ENCODE assay signal across 10 cellular contexts in genomic region chr9:125674981-125675973, GRCh38. TPM values are rescaled to one million over a fixed set of nuclear protein-coding genes. Genes with fewer than 3 reads are reported as not detected.
DNase-seq lines count a peak whose midpoint lies in the region; ATAC-seq, FAIRE-seq and TF ChIP-seq lines count a peak whose summit lies in the region.
"Had no signal": no experiment of that assay in that cellular context is flagged by ENCODE, and none has a peak within 500 bp of the region (broad histone marks: within the 10 kb centered on the region; RNA-seq: fewer than 3 reads in every experiment).

No MANE protein-coding gene starts in this region.

- H3K9me3 ChIP-seq in pancreas, result no peaks in the 10 kb centered on the region

- TF ChIP-seq CTCF in pancreas (IDR thresholded peaks at IDR 0.05), result no peak

- peak; percentile 98 for FAIRE-seq in RCC 7860 (lab: Jason Lieb, UNC)
- no peak for FAIRE-seq in pancreas (lab: Jason Lieb, UNC)

- H3K36me3 ChIP-seq in pancreas, result no peaks in the 10 kb centered on the region

- DNase-seq in EH (ENCODE audit: low read depth) (peak; percentile 90), RCC 7860 (ENCODE audit: low spot score) (peak; percentile 97), fibroblast of gingiva (ENCODE audit: low read depth) (peak; percentile 53), pancreas (no peak), middle frontal gyrus (ENCODE audit: extremely low spot score, low spot score) (no peak), UCSD-AML1 (lab: John Stamatoyannopoulos, UW; ENCODE audit: unreplicated experiment) (no peak)
- DNase-seq in stimulated activated naive CD4-positive, alpha-beta T cell treated with Interleukin-2 at 50 U/mL for 16 hours (lab: John Stamatoyannopoulos, UW), result no peak
- DNase-seq: activated effector memory CD4-positive, alpha-beta T cell treated with anti-CD3 and anti-CD28 coated beads, Interleukin-2, amount 50 U/mL, for 16 hours; SHP77 had no signal

- H3K27me3 ChIP-seq in pancreas, result no peaks in the 10 kb centered on the region

- H3K4me3 ChIP-seq in pancreas, result no peak overlapping the region

- ATAC-seq in pancreas, result peak; percentile 53 to 95 (median 78)
- no peak for ATAC-seq in HG02970 (IDR thresholded peaks at IDR 0.05; ENCODE audit: low FRiP score, unreplicated experiment)

- 53 to 69% methylated on average over 3 of the region's 3 CpGs for WGBS in pancreas, 2 donors

- peak overlapping the region in 1 of 4 donors; percentile 32 for H3K27ac ChIP-seq in pancreas

- intact Hi-C loops in pancreas (cut with DNase I), result no loop called here

- peaks cover 0 to 10% (median 0%) of the 10 kb centered on the region in 3 donors for H3K4me1 ChIP-seq in pancreas

RNA-seq across cellular contexts. Expression of gene MAPKAP1, which starts 31.7 kb away (rescaled TPM):
- total RNA-seq in pancreas, result 10 to 100 TPM; 22.4 to 42.0 (median 30.4) TPM
- polyA plus RNA-seq in pancreas, result 10 to 100 TPM; 18.7 to 36.4 TPM

Comparison
In these comparisons a context has a peak if more than half of its experiments do, and no peak if none do; other contexts are left out.
1. DNase-seq: peak in EH (single experiment), RCC 7860 (single experiment) and fibroblast of gingiva (single experiment); none in pancreas (0 of 6), middle frontal gyrus (single experiment), UCSD-AML1 (single experiment) and stimulated activated naive CD4-positive, alpha-beta T cell treated with Interleukin-2 at 50 U/mL for 16 hours (single experiment).